ENCODE assay signal across 8 cellular contexts in the genomic region with DNA sequence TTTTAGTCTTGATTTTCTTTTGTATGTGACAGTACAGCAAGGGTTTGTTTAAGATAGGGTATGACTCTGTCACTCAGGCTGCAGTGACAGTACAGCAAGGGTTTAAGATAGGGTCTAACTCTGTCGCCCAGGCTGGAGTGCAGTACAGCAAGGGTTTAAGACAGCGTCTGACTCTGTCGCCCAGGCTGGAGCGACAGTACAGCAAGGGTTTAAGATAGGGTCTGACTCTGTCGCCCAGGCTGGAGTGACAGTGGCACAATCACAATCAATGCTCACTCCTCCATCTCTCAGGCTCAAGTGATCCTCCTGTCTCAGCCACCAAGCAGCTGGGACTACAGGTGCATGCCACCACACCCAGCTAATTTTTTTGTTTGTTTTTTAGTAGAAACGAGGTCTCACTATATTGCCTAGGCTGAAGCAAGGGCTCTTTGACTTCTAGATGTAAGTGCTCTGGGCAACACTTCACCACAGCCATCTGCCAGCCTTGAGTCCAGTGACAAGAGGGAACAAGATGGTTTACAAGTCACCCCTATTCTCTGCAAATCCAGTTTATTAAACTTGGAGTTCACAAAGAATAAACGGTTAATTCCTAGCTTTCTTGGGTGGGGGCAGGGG. TPM values are rescaled to one million over a fixed set of nuclear protein-coding genes. Genes with fewer than 3 reads are reported as not detected.
DNase-seq lines count a peak whose midpoint lies in the region; ATAC-seq lines count a peak whose summit lies in the region.

No MANE protein-coding gene starts in this region.

- intact Hi-C loops in left ventricle myocardium superior (cut with micrococcal nuclease) = no loop called here

- H3K4me3 Mint-ChIP-seq in T-cell = peak overlapping the region; percentile 78 to 90 (median 81)

- peaks cover 0 to 24% of the 10 kb centered on the region in 2 donors for H3K27me3 Mint-ChIP-seq in T-cell

- ATAC-seq in T-cell (replicated peaks in 1 of 4) (peak in 3 of 4 experiments; percentile 8 to 28 (median 22)), left ventricle myocardium superior (peak; percentile 11)
- ATAC-seq in stimulated activated naive CD8-positive, alpha-beta T cell treated with anti-CD3 and anti-CD28 coated beads, Interleukin-15, Interleukin-2, amounts not matched to agents 100 U/mL and 50 U/mL, for 24 hours = peak; percentile 17

- H3K36me3 Mint-ChIP-seq in T-cell = peaks cover 18% of the 10 kb centered on the region

- H3K27ac Mint-ChIP-seq in T-cell = no peak overlapping the region

- H3K4me1 Mint-ChIP-seq in T-cell = peaks cover 12 to 24% (median 23%) of the 10 kb centered on the region in 3 donors

- CTCF ChIA-PET in T-cell (lab: Charles Lee) = interaction anchor here (0.8 to 1.6 kb wide), 4 partner anchors 9 to 53 kb away, joined by 3 to 6 read pairs (median 5); a partner anchor contains a TSS

- DNase-seq in DMS53 (lab: John Stamatoyannopoulos, UW) (peak; percentile 72), DMS53 treated with DMSO at 0.1 percent for 48 hours (lab: John Stamatoyannopoulos, UW; ENCODE audit: unreplicated experiment) (no peak), T-cell (peak in 1 of 34 experiments; percentile 13), left ventricle myocardium superior (no peak), COR-L47 (lab: John Stamatoyannopoulos, UW) (no peak), NOMO-1 treated with dmso at 0.1 percent for 144 hours (lab: John Stamatoyannopoulos, UW; ENCODE audit: unreplicated experiment) (no peak), NCI-H1436 (lab: John Stamatoyannopoulos, UW) (no peak)
- DNase-seq in stimulated activated naive CD8-positive, alpha-beta T cell treated with anti-CD3 and anti-CD28 coated beads, Interleukin-15, Interleukin-2, amounts not matched to agents 100 U/mL and 50 U/mL, for 24 hours = no peak

- H3K9me3 Mint-ChIP-seq in T-cell = no peaks in the 10 kb centered on the region

- POLR2A ChIA-PET in T-cell (lab: Charles Lee) = interaction anchor here in 1 of 2 donors (0.6 kb wide), 1 partner anchor 43 kb away, joined by 3 read pairs; no protein-coding TSS in a partner anchor

RNA-seq across cellular contexts. Expression of a gene that starts 1.0 kb away (rescaled TPM):
- total RNA-seq in T-cell (under 1 TPM; 0.07 to 0.58 (median 0.33) TPM), left ventricle myocardium superior (not detected)

RNA-seq across cellular contexts. Expression of a gene that starts 15.7 kb away (rescaled TPM):
- not detected for total RNA-seq in T-cell
- 3.5 TPM for total RNA-seq in left ventricle myocardium superior

RNA-seq across cellular contexts. Expression of a gene that starts 53.6 kb away (rescaled TPM):
- total RNA-seq in T-cell (100 to 1,000 TPM; 248 to 279 (median 270) TPM), left ventricle myocardium superior (121 TPM)
